12 cellular contexts compared by ENCODE assay signal in genomic region chr6:149991403-149991795, GRCh38. TPM values are rescaled to one million over a fixed set of nuclear protein-coding genes. Genes with fewer than 3 reads are reported as not detected.
DNase-seq lines count a peak whose midpoint lies in the region; ATAC-seq, FAIRE-seq and TF ChIP-seq lines count a peak whose summit lies in the region.
"Not testable (repeated sequence)": the region's sequence is repeated elsewhere in the genome, so short reads cannot be mapped to it uniquely, and the experiment has no call there.
"Had no signal": no experiment of that assay in that cellular context is flagged by ENCODE, and none has a peak within 500 bp of the region (broad histone marks: within the 10 kb centered on the region; RNA-seq: fewer than 3 reads in every experiment).

No MANE protein-coding gene starts in this region.

- peaks cover 30% of the 10 kb centered on the region for H3K4me1 ChIP-seq in DND-41 (ENCODE audit: insufficient read depth, low read length)
- not testable (repeated sequence) for H3K4me1 ChIP-seq in aorta (ENCODE audit: control insufficient read depth in 1 of 2, insufficient read depth in 2 of 2, low read length in 2 of 2)

- not testable (repeated sequence) for H4K20me1 ChIP-seq in DND-41 (ENCODE audit: insufficient read depth, low read length)

- H3K27me3 Mint-ChIP-seq in neural crest cell (ENCODE audit: low read depth) = peaks cover 92% of the 10 kb centered on the region

- intact Hi-C loops in aorta (cut with DNase I) = not testable (repeated sequence)

- H3K36me3 Mint-ChIP-seq in neural crest cell (ENCODE audit: low read depth) = peaks cover 11% of the 10 kb centered on the region

- H3K9me3 ChIP-seq in DND-41 (ENCODE audit: insufficient read depth, low read length, severe bottlenecking); KOPT-K1 (ENCODE audit: insufficient read depth, low read length, poor library complexity, severe bottlenecking); aorta (ENCODE audit: control insufficient read depth, low read length): not testable (repeated sequence)

- H3K27me3 ChIP-seq in DND-41 (ENCODE audit: insufficient read depth, low read length, poor library complexity) = peaks cover 51% of the 10 kb centered on the region
- H3K27me3 ChIP-seq in bronchial epithelial cell (ENCODE audit: control insufficient read depth, insufficient read depth, low read length) = peaks cover 55% of the 10 kb centered on the region
- not testable (repeated sequence) for H3K27me3 ChIP-seq in aorta (ENCODE audit: control insufficient read depth in 1 of 2, insufficient read depth in 2 of 2, low read length in 1 of 2)

- peak overlapping the region; percentile 49 for H3K9ac ChIP-seq in DND-41 (ENCODE audit: low read depth, low read length)

- not testable (repeated sequence) for H3K36me3 ChIP-seq in DND-41 (ENCODE audit: insufficient read depth, low read length); KOPT-K1 (ENCODE audit: insufficient read depth, low read length); bronchial epithelial cell (ENCODE audit: control insufficient read depth, insufficient read depth, low read length); aorta (ENCODE audit: control insufficient read depth in 1 of 2, insufficient read depth in 2 of 2, low read length in 1 of 2)

- H3K4me3 Mint-ChIP-seq in neural crest cell = peak overlapping the region; percentile 61

- H3K4me2 ChIP-seq in DND-41 (ENCODE audit: insufficient read depth, low read length) = peak overlapping the region; percentile 87

- FAIRE-seq in bronchial epithelial cell (lab: Jason Lieb, UNC) = peak; percentile 93

- 4 to 6% methylated on average over 7 to 8 of the region's 8 CpGs for WGBS in aorta, 2 donors

- H3K79me2 ChIP-seq in DND-41 (ENCODE audit: insufficient read depth, low read length) = not testable (repeated sequence)

- not testable (repeated sequence) for H3K27ac Mint-ChIP-seq in neural crest cell (ENCODE audit: unreplicated experiment)

- TF ChIP-seq CTCF in DND-41 (IDR thresholded peaks at IDR 0.05; ENCODE audit: borderline replicate concordance, extremely low read depth, low read length, poor library complexity, severe bottlenecking); bronchial epithelial cell (IDR thresholded peaks at IDR 0.05; ENCODE audit: insufficient read depth, low read length, severe bottlenecking); neural crest cell (conservative IDR thresholded peaks at IDR 0.05): not testable (repeated sequence)

- peaks cover 17% of the 10 kb centered on the region for H3K4me1 Mint-ChIP-seq in neural crest cell

- peak overlapping the region in 1 of 2 experiments; percentile 66; a peak in 3 of 4 replicates for H3K4me3 ChIP-seq in DND-41 (ENCODE audit: low read depth in 1 of 2, low read length in 2 of 2)
- not testable (repeated sequence) for H3K4me3 ChIP-seq in bronchial epithelial cell (ENCODE audit: low read depth, low read length); aorta (ENCODE audit: low read length in 2 of 2)

- not testable (repeated sequence) for H3K27ac ChIP-seq in DND-41 (ENCODE audit: low read length); aorta (ENCODE audit: low read depth in 1 of 2, low read length in 2 of 2)
- H3K27ac ChIP-seq in KOPT-K1 (ENCODE audit: low read depth, low read length, poor library complexity, severe bottlenecking) = peak overlapping the region; percentile 85

- H2AFZ ChIP-seq in DND-41 (ENCODE audit: low read depth, low read length) = peak overlapping the region; percentile 79; the same call in 1 of the 2 replicates

- H3K9me3 Mint-ChIP-seq in neural crest cell = not testable (repeated sequence)

- ATAC-seq in DND-41 (ENCODE audit: insufficient read depth, low read depth) (peak; percentile 62), aorta (ENCODE audit: low FRiP score) (peak; percentile 31)

- peak; percentile 26 for DNase-seq in DND-41
- DNase-seq in SHP77 (lab: John Stamatoyannopoulos, UW) = peak; percentile 19
- peak; percentile 52 for DNase-seq in activated CD8-positive, alpha-beta memory T cell treated with anti-CD3 and anti-CD28 coated beads, Interleukin-2, amount 50 U/mL, for 48 hours
- not testable (repeated sequence) for DNase-seq in bronchial epithelial cell (ENCODE audit: low read depth); neural crest cell (ENCODE audit: low read depth, low spot score); aorta
- DNase-seq in kidney tubule cell (ENCODE audit: low spot score) = peak; percentile 19

RNA-seq across cellular contexts. Expression of gene ULBP1, which starts 27.7 kb away (rescaled TPM):
- total RNA-seq in bronchial epithelial cell (1.1 and 4.1 TPM in 2 replicates), neural crest cell (2.3 and 2.5 TPM in 2 replicates), aorta (under 1 TPM in 1 of 2 donors, not detected in 1; 0.13 TPM)
- under 1 TPM in 1 of 2 donors, not detected in 1; 0.38 TPM for polyA plus RNA-seq in aorta

RNA-seq across cellular contexts. Expression of gene RAET1L, which starts 33.9 kb away (rescaled TPM):
- total RNA-seq in bronchial epithelial cell = 0.79 and 20.4 TPM in 2 replicates
- total RNA-seq in neural crest cell = not detected in 2 replicates
- not detected for total RNA-seq in aorta
- polyA plus RNA-seq in aorta = not detected
- total RNA-seq: esophagus muscularis mucosa, mucosa of gallbladder, pulmonary artery endothelial cell, Right ventricle myocardium superior had no signal

RNA-seq across cellular contexts. Expression of gene ULBP2, which starts 49.6 kb away (rescaled TPM):
- total RNA-seq in bronchial epithelial cell (2.4 and 12.2 TPM in 2 replicates), neural crest cell (0.23 and 0.30 TPM in 2 replicates), aorta (under 1 TPM; 0.66 to 0.68 TPM)
- polyA plus RNA-seq in aorta = under 1 TPM in 1 of 2 donors, not detected in 1; 0.36 TPM
